Comparison of ENCODE assay signal across 16 cellular contexts in genomic region chr6:158627168-158627939, GRCh38. TPM values are rescaled to one million over a fixed set of nuclear protein-coding genes. Genes with fewer than 3 reads are reported as not detected.
DNase-seq lines count a peak whose midpoint lies in the region; ATAC-seq lines count a peak whose summit lies in the region.
"Had no signal": no experiment of that assay in that cellular context is flagged by ENCODE, and none has a peak within 500 bp of the region (broad histone marks: within the 10 kb centered on the region; RNA-seq: fewer than 3 reads in every experiment).

No MANE protein-coding gene starts in this region.

- no peak for DNase-seq in stimulated activated naive CD8-positive, alpha-beta T cell treated with anti-CD3 and anti-CD28 coated beads, Interleukin-15, Interleukin-2, amounts not matched to agents 100 U/mL and 50 U/mL, for 24 hours
- peak in 1 of 10 donors; percentile 38 for DNase-seq in naive thymus-derived CD8-positive, alpha-beta T cell
- no peak for DNase-seq in amygdala (lab: John Stamatoyannopoulos, UW)
- no peak for DNase-seq in kidney tubule cell (ENCODE audit: low spot score)
- DNase-seq: activated B cell treated with CpG ODN at 0.5 μM for 24 hours; activated effector memory CD4-positive, alpha-beta T cell treated with Interleukin-2 at 50 U/mL for 16 hours; DMS79 treated with DMSO at 0.1 percent for 48 hours; foreskin fibroblast; mesenchymal stem cell; NCI-H1694 treated with DMSO at 0.1 percent for 48 hours; NCI-H524; PC-3; transverse colon had no signal

- no peaks in the 10 kb centered on the region for H3K27me3 Mint-ChIP-seq in stimulated activated naive CD8-positive, alpha-beta T cell treated with anti-CD3 and anti-CD28 coated beads, Interleukin-15, Interleukin-2, amounts not matched to agents 100 ng/mL and 50 ng/mL, for 24 hours
- H3K27me3 Mint-ChIP-seq in activated T-helper 17 cell treated with anti-CD3 and anti-CD28 coated beads, Interleukin-2, amount 50 U/mL, for 72 hours, result no peaks in the 10 kb centered on the region
- H3K27me3 Mint-ChIP-seq in naive thymus-derived CD8-positive, alpha-beta T cell, result no peaks in the 10 kb centered on the region
- H3K27me3 Mint-ChIP-seq: activated B cell treated with CpG ODN at 0.5 μM for 24 hours had no signal

- H3K4me1 Mint-ChIP-seq in stimulated activated naive CD8-positive, alpha-beta T cell treated with anti-CD3 and anti-CD28 coated beads, Interleukin-15, Interleukin-2, amounts not matched to agents 100 ng/mL and 50 ng/mL, for 24 hours (ENCODE audit: low read depth), result peaks cover 4% of the 10 kb centered on the region
- peaks cover 30% of the 10 kb centered on the region for H3K4me1 Mint-ChIP-seq in activated T-helper 17 cell treated with anti-CD3 and anti-CD28 coated beads, Interleukin-2, amount 50 U/mL, for 72 hours
- H3K4me1 Mint-ChIP-seq in naive thymus-derived CD8-positive, alpha-beta T cell, result peaks cover 14 to 36% (median 26%) of the 10 kb centered on the region in 4 donors
- H3K4me1 Mint-ChIP-seq: activated B cell treated with CpG ODN at 0.5 μM for 24 hours had no signal

- ATAC-seq in stimulated activated naive CD8-positive, alpha-beta T cell treated with anti-CD3 and anti-CD28 coated beads, Interleukin-15, Interleukin-2, amounts not matched to agents 100 U/mL and 50 U/mL, for 24 hours, result no peak
- ATAC-seq in activated T-helper 17 cell treated with anti-CD3 and anti-CD28 coated beads, Interleukin-2, amount 50 U/mL, for 72 hours (replicated peaks), result no peak
- no peak for ATAC-seq in naive thymus-derived CD8-positive, alpha-beta T cell
- ATAC-seq in GM18502 (IDR thresholded peaks at IDR 0.05; ENCODE audit: poor library complexity, unreplicated experiment), result no peak
- ATAC-seq: PC-3 had no signal

- H3K36me3 Mint-ChIP-seq in stimulated activated naive CD8-positive, alpha-beta T cell treated with anti-CD3 and anti-CD28 coated beads, Interleukin-15, Interleukin-2, amounts not matched to agents 100 ng/mL and 50 ng/mL, for 24 hours (ENCODE audit: low read depth), result peaks cover 79% of the 10 kb centered on the region
- H3K36me3 Mint-ChIP-seq in activated T-helper 17 cell treated with anti-CD3 and anti-CD28 coated beads, Interleukin-2, amount 50 U/mL, for 72 hours (ENCODE audit: low read depth), result peaks cover 90% of the 10 kb centered on the region
- H3K36me3 Mint-ChIP-seq in naive thymus-derived CD8-positive, alpha-beta T cell, result peaks cover 0 to 73% (median 16%) of the 10 kb centered on the region in 3 donors

- H3K9me3 Mint-ChIP-seq in stimulated activated naive CD8-positive, alpha-beta T cell treated with anti-CD3 and anti-CD28 coated beads, Interleukin-15, Interleukin-2, amounts not matched to agents 100 ng/mL and 50 ng/mL, for 24 hours, result no peaks in the 10 kb centered on the region
- H3K9me3 Mint-ChIP-seq in activated T-helper 17 cell treated with anti-CD3 and anti-CD28 coated beads, Interleukin-2, amount 50 U/mL, for 72 hours, result no peaks in the 10 kb centered on the region
- H3K9me3 Mint-ChIP-seq in naive thymus-derived CD8-positive, alpha-beta T cell, result no peaks in the 10 kb centered on the region
- H3K9me3 Mint-ChIP-seq: activated B cell treated with CpG ODN at 0.5 μM for 24 hours had no signal

- H3K4me3 Mint-ChIP-seq in stimulated activated naive CD8-positive, alpha-beta T cell treated with anti-CD3 and anti-CD28 coated beads, Interleukin-15, Interleukin-2, amounts not matched to agents 100 ng/mL and 50 ng/mL, for 24 hours, result no peak overlapping the region
- H3K4me3 Mint-ChIP-seq in activated T-helper 17 cell treated with anti-CD3 and anti-CD28 coated beads, Interleukin-2, amount 50 U/mL, for 72 hours, result no peak overlapping the region
- H3K4me3 Mint-ChIP-seq in naive thymus-derived CD8-positive, alpha-beta T cell, result no peak overlapping the region
- H3K4me3 Mint-ChIP-seq: activated B cell treated with CpG ODN at 0.5 μM for 24 hours had no signal

- peak overlapping the region; percentile 76 for H3K27ac Mint-ChIP-seq in stimulated activated naive CD8-positive, alpha-beta T cell treated with anti-CD3 and anti-CD28 coated beads, Interleukin-15, Interleukin-2, amounts not matched to agents 100 ng/mL and 50 ng/mL, for 24 hours
- peak overlapping the region; percentile 73 for H3K27ac Mint-ChIP-seq in activated T-helper 17 cell treated with anti-CD3 and anti-CD28 coated beads, Interleukin-2, amount 50 U/mL, for 72 hours
- peak overlapping the region; percentile 25 to 90 (median 80) for H3K27ac Mint-ChIP-seq in naive thymus-derived CD8-positive, alpha-beta T cell
- H3K27ac Mint-ChIP-seq: activated B cell treated with CpG ODN at 0.5 μM for 24 hours had no signal

- POLR2A ChIA-PET in naive thymus-derived CD8-positive, alpha-beta T cell (lab: Charles Lee), result interaction anchor here (0.7 kb wide), 1 partner anchor 28 kb away, joined by 3 read pairs; no protein-coding TSS in a partner anchor

RNA-seq across cellular contexts. Expression of gene DYNLT1, which starts 17.2 kb away (rescaled TPM):
- total RNA-seq in activated T-helper 17 cell treated with anti-CD3 and anti-CD28 coated beads, Interleukin-2, amount 50 U/mL, for 72 hours, result 10 to 100 TPM; 82.3 to 89.8 TPM
- 10 to 100 TPM; 54.4 to 54.7 TPM for total RNA-seq in naive thymus-derived CD8-positive, alpha-beta T cell
- polyA plus RNA-seq in naive thymus-derived CD8-positive, alpha-beta T cell, result 10 to 100 TPM; 63.3 to 78.6 (median 63.7) TPM

RNA-seq across cellular contexts. Expression of gene SYTL3, which starts 22.5 kb away (rescaled TPM):
- 100 to 1,000 TPM; 118 to 331 TPM for total RNA-seq in activated T-helper 17 cell treated with anti-CD3 and anti-CD28 coated beads, Interleukin-2, amount 50 U/mL, for 72 hours
- total RNA-seq in naive thymus-derived CD8-positive, alpha-beta T cell, result 10 to 100 TPM; 11.1 to 13.6 TPM
- polyA plus RNA-seq in naive thymus-derived CD8-positive, alpha-beta T cell, result 10 to 100 TPM; 15.7 to 16.1 (median 15.8) TPM

Comparison
In these comparisons a context has a peak if more than half of its experiments do, and no peak if none do; other contexts are left out.
1. RNA of gene SYTL3, which starts 22.5 kb away (total RNA-seq): 118 to 331 TPM in activated T-helper 17 cell treated with anti-CD3 and anti-CD28 coated beads, Interleukin-2, amount 50 U/mL, for 72 hours; 11.1 to 13.6 TPM in naive thymus-derived CD8-positive, alpha-beta T cell; every median in the first group is over 4 times any median in the second.
2. Peak in every context shown above with its lines, with median percentiles within 50 percentile points of each other: H3K27ac Mint-ChIP-seq.